ENCODE assay signal across 2 cellular contexts in genomic region chr14:79668941-79669340, GRCh38.
TF ChIP-seq lines count a peak whose summit lies in the region.

No MANE protein-coding gene starts in this region.

TF ChIP-seq in SK-N-SH, 30 proteins besides CTCF, POLR2A, EP300 and RAD21 (continued from another document):
- TF ChIP-seq REST (IDR thresholded peaks at IDR 0.05; ENCODE audit: low read depth, low read length) (no peak), POLR2AphosphoS5 (IDR thresholded peaks at IDR 0.05; ENCODE audit: low read depth, low read length) (no peak), NRF1 (IDR thresholded peaks at IDR 0.05; ENCODE audit: low read depth, low read length) (no peak), TAF1 (IDR thresholded peaks at IDR 0.05; ENCODE audit: borderline replicate concordance, low read depth, low read length) (no peak), GATA2 (CRISPR knock-in tag; IDR thresholded peaks at IDR 0.05) (no peak), MXI1 (IDR thresholded peaks at IDR 0.05; ENCODE audit: low read depth, low read length) (no peak)
- TF ChIP-seq, protein P1, sequence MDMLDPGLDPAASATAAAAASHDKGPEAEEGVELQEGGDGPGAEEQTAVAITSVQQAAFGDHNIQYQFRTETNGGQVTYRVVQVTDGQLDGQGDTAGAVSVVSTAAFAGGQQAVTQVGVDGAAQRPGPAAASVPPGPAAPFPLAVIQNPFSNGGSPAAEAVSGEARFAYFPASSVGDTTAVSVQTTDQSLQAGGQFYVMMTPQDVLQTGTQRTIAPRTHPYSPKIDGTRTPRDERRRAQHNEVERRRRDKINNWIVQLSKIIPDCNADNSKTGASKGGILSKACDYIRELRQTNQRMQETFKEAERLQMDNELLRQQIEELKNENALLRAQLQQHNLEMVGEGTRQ (IDR thresholded peaks at IDR 0.05; ENCODE audit: borderline replicate concordance, low read depth, low read length) = no peak
- TF ChIP-seq, protein P2, sequence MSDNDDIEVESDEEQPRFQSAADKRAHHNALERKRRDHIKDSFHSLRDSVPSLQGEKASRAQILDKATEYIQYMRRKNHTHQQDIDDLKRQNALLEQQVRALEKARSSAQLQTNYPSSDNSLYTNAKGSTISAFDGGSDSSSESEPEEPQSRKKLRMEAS (IDR thresholded peaks at IDR 0.05; ENCODE audit: low read depth) = no peak

TF ChIP-seq in SK-N-SH treated with all-trans-retinoic acid at 6 μM for 48 hours, 23 proteins besides CTCF, POLR2A, EP300 and RAD21 (continued from another document):
- no peak for TF ChIP-seq POU6F1 (CRISPR knock-in tag; IDR thresholded peaks at IDR 0.05; ENCODE audit: borderline replicate concordance, low read depth)
- no peak for TF ChIP-seq ZNF70 (CRISPR knock-in tag; IDR thresholded peaks at IDR 0.05)
- TF ChIP-seq RARB (CRISPR knock-in tag; IDR thresholded peaks at IDR 0.05) = no peak
- TF ChIP-seq, protein P3, sequence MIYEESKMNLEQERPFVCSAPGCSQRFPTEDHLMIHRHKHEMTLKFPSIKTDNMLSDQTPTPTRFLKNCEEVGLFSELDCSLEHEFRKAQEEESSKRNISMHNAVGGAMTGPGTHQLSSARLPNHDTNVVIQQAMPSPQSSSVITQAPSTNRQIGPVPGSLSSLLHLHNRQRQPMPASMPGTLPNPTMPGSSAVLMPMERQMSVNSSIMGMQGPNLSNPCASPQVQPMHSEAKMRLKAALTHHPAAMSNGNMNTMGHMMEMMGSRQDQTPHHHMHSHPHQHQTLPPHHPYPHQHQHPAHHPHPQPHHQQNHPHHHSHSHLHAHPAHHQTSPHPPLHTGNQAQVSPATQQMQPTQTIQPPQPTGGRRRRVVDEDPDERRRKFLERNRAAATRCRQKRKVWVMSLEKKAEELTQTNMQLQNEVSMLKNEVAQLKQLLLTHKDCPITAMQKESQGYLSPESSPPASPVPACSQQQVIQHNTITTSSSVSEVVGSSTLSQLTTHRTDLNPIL (CRISPR knock-in tag; IDR thresholded peaks at IDR 0.05; ENCODE audit: low read depth) = no peak
